8 cellular contexts compared by ENCODE assay signal in genomic region chr19:57351867-57352266, GRCh38. TPM values are rescaled to one million over a fixed set of nuclear protein-coding genes. Genes with fewer than 3 reads are reported as not detected.
DNase-seq lines count a peak whose midpoint lies in the region; ATAC-seq and TF ChIP-seq lines count a peak whose summit lies in the region.

No MANE protein-coding gene starts in this region.

- H3K27ac Mint-ChIP-seq in endothelial cell (ENCODE audit: unreplicated experiment): peak overlapping the region; percentile 91
- H3K27ac Mint-ChIP-seq in neural crest cell (ENCODE audit: unreplicated experiment): peak overlapping the region; percentile 88

- no peaks in the 10 kb centered on the region for H3K9me3 Mint-ChIP-seq in endothelial cell (ENCODE audit: unreplicated experiment)
- H3K9me3 Mint-ChIP-seq in neural crest cell: no peaks in the 10 kb centered on the region

- H3K4me3 Mint-ChIP-seq in endothelial cell (ENCODE audit: unreplicated experiment): peak overlapping the region; percentile 99
- H3K4me3 Mint-ChIP-seq in neural crest cell: peak overlapping the region; percentile 100

- H3K4me1 Mint-ChIP-seq in endothelial cell (ENCODE audit: unreplicated experiment) (peaks cover 29% of the 10 kb centered on the region), neural crest cell (peaks cover 31% of the 10 kb centered on the region)

- no peak for ATAC-seq in GM19035 (IDR thresholded peaks at IDR 0.05; ENCODE audit: unreplicated experiment)
- no peak for ATAC-seq in GM19455 (IDR thresholded peaks at IDR 0.05; ENCODE audit: unreplicated experiment)

- H3K27me3 Mint-ChIP-seq in endothelial cell (ENCODE audit: unreplicated experiment) (peaks cover 4% of the 10 kb centered on the region), neural crest cell (ENCODE audit: low read depth) (peaks cover 17% of the 10 kb centered on the region)

- H3K36me3 Mint-ChIP-seq in endothelial cell (ENCODE audit: low read depth, unreplicated experiment) (peaks cover 44% of the 10 kb centered on the region), neural crest cell (ENCODE audit: low read depth) (peaks cover 7% of the 10 kb centered on the region)

- TF ChIP-seq CTCF in endothelial cell (IDR thresholded peaks at IDR 0.05; ENCODE audit: unreplicated experiment) (no peak), neural crest cell (conservative IDR thresholded peaks at IDR 0.05) (no peak)

- DNase-seq in D341Med (ENCODE audit: low spot score): peak; percentile 34
- DNase-seq in NCI-H69 (lab: John Stamatoyannopoulos, UW): peak; percentile 25
- DNase-seq in endothelial cell (ENCODE audit: low spot score): no peak
- no peak for DNase-seq in neural crest cell (ENCODE audit: low read depth, low spot score)
- DNase-seq in HT-29 (ENCODE audit: low spot score): no peak
- DNase-seq in effector CD4-positive, alpha-beta T cell: no peak

RNA-seq across cellular contexts. Expression of gene ZNF304, which starts 0.8 kb away (rescaled TPM):
- total RNA-seq in endothelial cell (ENCODE audit: unreplicated experiment) (15.7 TPM), neural crest cell (10.9 and 11.3 TPM in 2 replicates)
- not detected in 2 replicates for total RNA-seq in HT-29 (2014; rRNA removed; shearing (Covaris generic))

RNA-seq across cellular contexts. Expression of gene TRAPPC2B, which starts 11.5 kb away (rescaled TPM):
- total RNA-seq in endothelial cell (ENCODE audit: unreplicated experiment) (13.0 TPM), neural crest cell (10.3 and 13.3 TPM in 2 replicates)
- total RNA-seq in HT-29 (2014; rRNA removed; shearing (Covaris generic)): 8.0 and 13.8 TPM in 2 replicates

RNA-seq across cellular contexts. Expression of gene ZNF547, which starts 11.5 kb away (rescaled TPM):
- total RNA-seq in endothelial cell (ENCODE audit: unreplicated experiment): 4.8 TPM
- total RNA-seq in neural crest cell: 5.2 and 8.7 TPM in 2 replicates
- total RNA-seq in HT-29 (2014; rRNA removed; shearing (Covaris generic)): 1.0 and 3.2 TPM in 2 replicates

RNA-seq across cellular contexts. Expression of gene ZNF543, which starts 31.6 kb away (rescaled TPM):
- total RNA-seq in endothelial cell (ENCODE audit: unreplicated experiment) (13.7 TPM), neural crest cell (9.1 and 10.1 TPM in 2 replicates)
- 5.6 and 6.2 TPM in 2 replicates for total RNA-seq in HT-29 (2014; rRNA removed; shearing (Covaris generic))

RNA-seq across cellular contexts. Expression of gene ZNF548, which starts 37.8 kb away (rescaled TPM):
- total RNA-seq in endothelial cell (ENCODE audit: unreplicated experiment): 26.1 TPM
- total RNA-seq in neural crest cell: 22.1 and 22.4 TPM in 2 replicates
- 10.2 and 12.2 TPM in 2 replicates for total RNA-seq in HT-29 (2014; rRNA removed; shearing (Covaris generic))

Comparison
In these comparisons a context has a peak if more than half of its experiments do, and no peak if none do; other contexts are left out.
1. DNase-seq: peak in D341Med (single experiment) and NCI-H69 (single experiment); none in endothelial cell (single experiment), neural crest cell (single experiment), HT-29 (single experiment) and effector CD4-positive, alpha-beta T cell (single experiment).
2. RNA of gene ZNF304, which starts 0.8 kb away (total RNA-seq): 15.7 TPM in endothelial cell (single experiment) and 10.9 to 11.3 TPM in neural crest cell; not detected in HT-29; every median in the first group is over 10 times any median in the second.